In genomic region chr9:16602494-16602893, GRCh38 we compare ENCODE assay signal across 19 cellular contexts.
DNase-seq lines count a peak whose midpoint lies in the region; ATAC-seq and TF ChIP-seq lines count a peak whose summit lies in the region.
"Had no signal": no experiment of that assay in that cellular context is flagged by ENCODE, and none has a peak within 500 bp of the region (broad histone marks: within the 10 kb centered on the region; RNA-seq: fewer than 3 reads in every experiment).

No MANE protein-coding gene starts in this region.

- no peak overlapping the region for H3K4me3 ChIP-seq in NB4 (ENCODE audit: low read depth, low read length)

- H3K4me3 Mint-ChIP-seq in glutamatergic neuron (ENCODE audit: unreplicated experiment) = no peak overlapping the region
- H3K4me3 Mint-ChIP-seq: CD14-positive monocyte had no signal

- TF ChIP-seq CTCF in NB4 (IDR thresholded peaks at IDR 0.05; ENCODE audit: low read depth, low read length) (no peak), glutamatergic neuron (IDR thresholded peaks at IDR 0.05; ENCODE audit: partially characterized antibody, unreplicated experiment) (no peak)

- no peak for ATAC-seq in HG03342 (IDR thresholded peaks at IDR 0.05; ENCODE audit: unreplicated experiment)
- ATAC-seq: HepG2, PC-3 had no signal

- DNase-seq in SKM-1 treated with dmso at 0.1 percent for 144 hours (lab: John Stamatoyannopoulos, UW; ENCODE audit: unreplicated experiment) = peak; percentile 15
- DNase-seq in SKM-1 (lab: John Stamatoyannopoulos, UW; ENCODE audit: unreplicated experiment) = no peak
- peak; percentile 62 for DNase-seq in NB4 (ENCODE audit: low read depth)
- DNase-seq in glutamatergic neuron = no peak
- DNase-seq in glomerular visceral epithelial cell (ENCODE audit: extremely low spot score) = no peak
- DNase-seq in LoVo (ENCODE audit: low spot score) = no peak
- DNase-seq: 8988T, AML-193, GDM1, KG1, NCI-H1048, NCI-H1417 treated with DMSO at 0.1 percent for 48 hours, NCI-H187, NCI-H446, Right ventricle myocardium superior had no signal

- H3K9me3 Mint-ChIP-seq in glutamatergic neuron (ENCODE audit: unreplicated experiment) = no peaks in the 10 kb centered on the region

- peak overlapping the region; percentile 76 for H3K27ac Mint-ChIP-seq in glutamatergic neuron (ENCODE audit: unreplicated experiment)
- H3K27ac Mint-ChIP-seq: CD14-positive monocyte had no signal

- no peaks in the 10 kb centered on the region for H3K27me3 Mint-ChIP-seq in glutamatergic neuron (ENCODE audit: unreplicated experiment)

- TF ChIP-seq POLR2A in NB4 (IDR thresholded peaks at IDR 0.05; ENCODE audit: extremely low read depth, insufficient read length) = no peak

- H3K4me1 Mint-ChIP-seq in glutamatergic neuron (ENCODE audit: low read depth, unreplicated experiment) = peaks cover 23% of the 10 kb centered on the region
- H3K4me1 Mint-ChIP-seq: CD14-positive monocyte had no signal

- H3K36me3 Mint-ChIP-seq in glutamatergic neuron (ENCODE audit: unreplicated experiment) = no peaks in the 10 kb centered on the region
- H3K36me3 Mint-ChIP-seq: CD14-positive monocyte had no signal

Comparison
In these comparisons a context has a peak if more than half of its experiments do, and no peak if none do; other contexts are left out.
1. DNase-seq: peak in SKM-1 treated with dmso at 0.1 percent for 144 hours (single experiment) and NB4 (single experiment); none in SKM-1 (single experiment), glutamatergic neuron (single experiment), glomerular visceral epithelial cell (single experiment) and LoVo (single experiment).